8 cellular contexts compared by ENCODE assay signal in genomic region chr1:201504799-201505504, GRCh38. TPM values are rescaled to one million over a fixed set of nuclear protein-coding genes. Genes with fewer than 3 reads are reported as not detected.
DNase-seq lines count a peak whose midpoint lies in the region; ATAC-seq and TF ChIP-seq lines count a peak whose summit lies in the region.

No MANE protein-coding gene starts in this region.

- no peak overlapping the region for H3K27ac ChIP-seq in CD4-positive, CD25-positive, alpha-beta regulatory T cell (ENCODE audit: insufficient read depth, low read length, poor library complexity, severe bottlenecking)
- no peak overlapping the region for H3K27ac ChIP-seq in naive thymus-derived CD4-positive, alpha-beta T cell (ENCODE audit: low read depth, low read length)

- no peaks in the 10 kb centered on the region for H3K27me3 ChIP-seq in CD4-positive, CD25-positive, alpha-beta regulatory T cell (ENCODE audit: control insufficient read depth, insufficient read depth, low read length)
- H3K27me3 ChIP-seq in naive thymus-derived CD4-positive, alpha-beta T cell (ENCODE audit: control insufficient read depth in 2 of 2, insufficient read depth in 2 of 2, low read length in 2 of 2): no peaks in the 10 kb centered on the region

- H3K36me3 Mint-ChIP-seq in CD4-positive, CD25-positive, alpha-beta regulatory T cell: peaks cover 3% of the 10 kb centered on the region
- H3K36me3 Mint-ChIP-seq in MCF 10A (ENCODE audit: insufficient read depth, unreplicated experiment): peaks cover 10% of the 10 kb centered on the region
- peaks cover 0 to 7% (median 0%) of the 10 kb centered on the region in 5 donors for H3K36me3 Mint-ChIP-seq in naive thymus-derived CD4-positive, alpha-beta T cell

- H3K4me1 ChIP-seq in CD4-positive, CD25-positive, alpha-beta regulatory T cell (ENCODE audit: control insufficient read depth, insufficient read depth, low read length, poor library complexity, severe bottlenecking): peaks cover 27% of the 10 kb centered on the region
- H3K4me1 ChIP-seq in naive thymus-derived CD4-positive, alpha-beta T cell (ENCODE audit: control insufficient read depth in 2 of 2, insufficient read depth in 2 of 2, low read length in 2 of 2): peaks cover 20 to 28% of the 10 kb centered on the region in 2 donors

- POLR2A ChIA-PET in MCF 10A (lab: Yijun Ruan, JAX): interaction anchor here (0.6 to 15.5 kb wide), 11 partner anchors 7 to 345 kb away, joined by 3 to 330 read pairs (median 7); partner anchors contain the start of gene PHLDA3
- POLR2A ChIA-PET in naive thymus-derived CD4-positive, alpha-beta T cell (lab: Charles Lee): no interaction called here

- H3K4me3 ChIP-seq in CD4-positive, CD25-positive, alpha-beta regulatory T cell (ENCODE audit: low read depth, low read length): peak overlapping the region; percentile 87
- H3K4me3 ChIP-seq in naive thymus-derived CD4-positive, alpha-beta T cell (ENCODE audit: low read length): no peak overlapping the region

- H3K4me3 Mint-ChIP-seq in CD4-positive, CD25-positive, alpha-beta regulatory T cell: peak overlapping the region; percentile 92 to 97 (median 94)
- H3K4me3 Mint-ChIP-seq in MCF 10A (ENCODE audit: unreplicated experiment): peak overlapping the region; percentile 79
- peak overlapping the region; percentile 88 to 94 (median 91) for H3K4me3 Mint-ChIP-seq in naive thymus-derived CD4-positive, alpha-beta T cell

- no peaks in the 10 kb centered on the region for H3K9me3 Mint-ChIP-seq in CD4-positive, CD25-positive, alpha-beta regulatory T cell
- H3K9me3 Mint-ChIP-seq in MCF 10A (ENCODE audit: unreplicated experiment): no peaks in the 10 kb centered on the region
- H3K9me3 Mint-ChIP-seq in naive thymus-derived CD4-positive, alpha-beta T cell: no peaks in the 10 kb centered on the region

- no peak for TF ChIP-seq CTCF in MCF 10A (IDR thresholded peaks at IDR 0.05; ENCODE audit: unreplicated experiment)

- H3K36me3 ChIP-seq in CD4-positive, CD25-positive, alpha-beta regulatory T cell (ENCODE audit: control insufficient read depth, insufficient read depth, low read length): no peaks in the 10 kb centered on the region
- no peaks in the 10 kb centered on the region for H3K36me3 ChIP-seq in naive thymus-derived CD4-positive, alpha-beta T cell (ENCODE audit: control insufficient read depth in 2 of 3, insufficient read depth in 3 of 3, low read length in 3 of 3)

- H3K27ac Mint-ChIP-seq in CD4-positive, CD25-positive, alpha-beta regulatory T cell: peak overlapping the region; percentile 86 to 91 (median 89)
- H3K27ac Mint-ChIP-seq in MCF 10A (ENCODE audit: low read depth, unreplicated experiment): peak overlapping the region; percentile 86
- H3K27ac Mint-ChIP-seq in naive thymus-derived CD4-positive, alpha-beta T cell: peak overlapping the region in 7 of 9 donors; percentile 42 to 91 (median 83)

- DNase-seq in CD4-positive, CD25-positive, alpha-beta regulatory T cell: no peak
- DNase-seq in NCI-H146 treated with DMSO at 0.1 percent for 48 hours (lab: John Stamatoyannopoulos, UW; ENCODE audit: unreplicated experiment) (peak; percentile 56), MCF 10A (ENCODE audit: unreplicated experiment) (no peak), epidermal melanocyte (ENCODE audit: insufficient read length, low spot score) (no peak)
- DNase-seq in naive thymus-derived CD4-positive, alpha-beta T cell: no peak

- ATAC-seq in CD4-positive, CD25-positive, alpha-beta regulatory T cell (ENCODE audit: low read depth in 2 of 2): no peak
- ATAC-seq in naive thymus-derived CD4-positive, alpha-beta T cell: no peak
- ATAC-seq in HG03045 (IDR thresholded peaks at IDR 0.05; ENCODE audit: unreplicated experiment) (no peak), GM18909 (IDR thresholded peaks at IDR 0.05; ENCODE audit: poor library complexity, unreplicated experiment) (no peak), HG03196 (IDR thresholded peaks at IDR 0.05; ENCODE audit: unreplicated experiment) (no peak)

- peaks cover 15 to 65% (median 34%) of the 10 kb centered on the region in 4 donors for H3K4me1 Mint-ChIP-seq in CD4-positive, CD25-positive, alpha-beta regulatory T cell
- H3K4me1 Mint-ChIP-seq in MCF 10A (ENCODE audit: insufficient read depth, unreplicated experiment): peaks cover 70% of the 10 kb centered on the region
- H3K4me1 Mint-ChIP-seq in naive thymus-derived CD4-positive, alpha-beta T cell: peaks cover 30 to 60% (median 55%) of the 10 kb centered on the region in 7 donors

- no peaks in the 10 kb centered on the region for H3K9me3 ChIP-seq in CD4-positive, CD25-positive, alpha-beta regulatory T cell (ENCODE audit: control insufficient read depth in 2 of 2, low read length in 2 of 2)
- H3K9me3 ChIP-seq in naive thymus-derived CD4-positive, alpha-beta T cell (ENCODE audit: control insufficient read depth in 2 of 3, low read length in 3 of 3): no peaks in the 10 kb centered on the region

- intact Hi-C loops in MCF 10A (cut with micrococcal nuclease): loop anchor here (1.0 kb wide), 1 partner anchor 23 kb away; no protein-coding TSS in a partner anchor
- intact Hi-C loops in naive thymus-derived CD4-positive, alpha-beta T cell (cut with micrococcal nuclease): loop anchor here (5.0 to 10.0 kb wide), 4 partner anchors 38 to 490 kb away; partner anchors contain the start of genes KIF21B (in 1 of the 2), PHLDA3 (in 1 of the 2) and TIMM17A (in 1 of the 2)

- BruUV-seq in MCF 10A (replicated peaks; lab: Mats Ljungman, UMichigan): no TSS peak

- CTCF ChIA-PET in MCF 10A (lab: Yijun Ruan, JAX): interaction anchor here (0.5 to 70.3 kb wide), 7 partner anchors 1 to 602 kb away, joined by 3 to 3816 read pairs (median 4); partner anchors contain the start of genes CSRP1 and PHLDA3
- CTCF ChIA-PET in naive thymus-derived CD4-positive, alpha-beta T cell (lab: Charles Lee): interaction anchor here (0.8 to 4.3 kb wide), 3 partner anchors 7 to 78 kb away, joined by 5 to 29 read pairs (median 25); no protein-coding TSS in a partner anchor

- no peaks in the 10 kb centered on the region for H3K27me3 Mint-ChIP-seq in CD4-positive, CD25-positive, alpha-beta regulatory T cell
- no peaks in the 10 kb centered on the region for H3K27me3 Mint-ChIP-seq in MCF 10A (ENCODE audit: insufficient read depth, unreplicated experiment)
- H3K27me3 Mint-ChIP-seq in naive thymus-derived CD4-positive, alpha-beta T cell: no peaks in the 10 kb centered on the region

RNA-seq across cellular contexts. Expression of gene CSRP1, which starts 2.0 kb away (rescaled TPM):
- 63.8 TPM for total RNA-seq in CD4-positive, CD25-positive, alpha-beta regulatory T cell
- 100 to 1,000 TPM in 1 of 4 donors, 10 to 100 TPM in 3; 70.7 to 115 (median 84.7) TPM for polyA plus RNA-seq in CD4-positive, CD25-positive, alpha-beta regulatory T cell
- total RNA-seq in MCF 10A (2022): 263 and 358 TPM in 2 replicates
- 10 to 100 TPM; 24.2 to 83.1 (median 37.7) TPM for total RNA-seq in naive thymus-derived CD4-positive, alpha-beta T cell
- polyA plus RNA-seq in naive thymus-derived CD4-positive, alpha-beta T cell: 10 to 100 TPM; 43.6 to 52.0 TPM

RNA-seq across cellular contexts. Expression of gene NAV1, which starts 34.0 kb away (rescaled TPM):
- total RNA-seq in CD4-positive, CD25-positive, alpha-beta regulatory T cell: 4.9 TPM
- 1 to 10 TPM in 2 of 4 donors, under 1 TPM in 2; 0.39 to 1.7 (median 1.3) TPM for polyA plus RNA-seq in CD4-positive, CD25-positive, alpha-beta regulatory T cell
- 31.4 and 34.9 TPM in 2 replicates for total RNA-seq in MCF 10A (2022)
- 10 to 100 TPM in 1 of 5 experiments, 1 to 10 TPM in 4; 2.3 to 10.8 (median 4.4) TPM for total RNA-seq in naive thymus-derived CD4-positive, alpha-beta T cell
- polyA plus RNA-seq in naive thymus-derived CD4-positive, alpha-beta T cell: under 1 TPM; 0.18 to 0.91 TPM

RNA-seq across cellular contexts. Expression of gene PHLDA3, which starts 36.0 kb away (rescaled TPM):
- 2.1 TPM for total RNA-seq in CD4-positive, CD25-positive, alpha-beta regulatory T cell
- polyA plus RNA-seq in CD4-positive, CD25-positive, alpha-beta regulatory T cell: 1 to 10 TPM in 2 of 4 donors, under 1 TPM in 2; 0.62 to 2.1 (median 1.1) TPM
- total RNA-seq in MCF 10A (2022): 169 and 204 TPM in 2 replicates
- total RNA-seq in naive thymus-derived CD4-positive, alpha-beta T cell: 10 to 100 TPM in 1 of 5 experiments, 1 to 10 TPM in 2, under 1 TPM in 2; 0.19 to 22.4 (median 1.1) TPM
- polyA plus RNA-seq in naive thymus-derived CD4-positive, alpha-beta T cell: under 1 TPM in 1 of 2 donors, not detected in 1; 0.13 TPM
